Comparison of ENCODE assay signal across 17 cellular contexts in the genomic region with DNA sequence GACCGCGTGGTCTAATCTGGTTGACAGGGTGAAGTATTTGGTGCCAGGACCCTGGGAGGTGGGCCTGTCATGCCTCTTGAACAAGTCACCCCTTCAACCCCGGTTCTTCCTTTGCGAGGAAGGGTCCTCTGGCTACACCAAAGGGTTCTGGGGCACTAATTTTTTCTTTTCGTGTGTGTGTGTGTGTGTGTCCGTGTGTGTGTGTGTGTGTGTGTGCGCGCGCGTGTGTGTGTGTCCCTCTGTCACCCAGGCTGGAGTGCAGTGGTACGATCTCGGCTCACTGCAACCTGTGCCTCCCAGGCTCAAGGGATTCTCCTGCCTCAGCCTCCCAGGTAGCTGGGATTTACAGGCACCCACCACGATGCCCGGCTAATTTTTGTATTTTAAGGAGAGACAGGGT. TPM values are rescaled to one million over a fixed set of nuclear protein-coding genes. Genes with fewer than 3 reads are reported as not detected.
"Had no signal": no experiment of that assay in that cellular context is flagged by ENCODE, and none has a peak within 500 bp of the region (broad histone marks: within the 10 kb centered on the region; RNA-seq: fewer than 3 reads in every experiment).

No MANE protein-coding gene starts in this region.

RNA-seq across cellular contexts. Expression of a gene that starts 54.9 kb away (rescaled TPM):
- total RNA-seq: activated B cell treated with CpG ODN at 0.5 μM for 24 hours; activated CD4-positive, alpha-beta memory T cell treated with anti-CD3 and anti-CD28 coated beads for 36 hours; activated naive CD4-positive, alpha-beta T cell treated with anti-CD3 and anti-CD28 coated beads for 36 hours; activated naive CD4-positive, alpha-beta T cell treated with anti-CD3 and anti-CD28 coated beads, Interleukin-2, amount 50 U/mL, for 72 hours; activated T-cell treated with anti-CD3 and anti-CD28 coated beads, Interleukin-2, amount 50 U/mL, for 4 hours; activated T-helper 1 cell treated with anti-CD3 and anti-CD28 coated beads, Interleukin-12 subunit alpha, Interleukin-12 subunit beta, Interleukin-2, Interleukin-4 antibody, amounts not matched to agents 30 ng/mL and 10 ng/mL and 1 ng/mL, durations not matched to agents 14 hours and 24 hours and 36 hours; adrenal gland; astrocyte; body of pancreas; cardiac septum; K562; MCF 10A; PC-9; Right ventricle myocardium superior; T-cell; T-helper 17 cell had no signal
- polyA plus RNA-seq: adrenal gland, SK-N-SH had no signal
